1 cellular context compared by ENCODE assay signal in genomic region chr2:120765031-120765910, GRCh38.
TF ChIP-seq lines count a peak whose summit lies in the region.

No MANE protein-coding gene starts in this region.

TF ChIP-seq in endothelial cell of umbilical vein, 7 proteins besides CTCF, POLR2A, EP300 and RAD21 (continued from another document):
- TF ChIP-seq FOS (IDR thresholded peaks at IDR 0.05; ENCODE audit: borderline replicate concordance, insufficient read depth, low read length) (no peak), JUN (IDR thresholded peaks at IDR 0.05; ENCODE audit: borderline replicate concordance, insufficient read depth, insufficient read length, low read depth) (no peak), EZH2 (IDR thresholded peaks at IDR 0.05; ENCODE audit: borderline replicate concordance, low read depth, low read length, severe bottlenecking) (no peak), MYC (IDR thresholded peaks at IDR 0.05; ENCODE audit: low read depth, low read length) (no peak)
